In genomic region chr12:23855813-23856212, GRCh38 we compare ENCODE assay signal across 1 cellular context.
A peak's percentile ranks its signal among the peaks of the same experiment; 100 is the strongest.
TF ChIP-seq lines count a peak whose summit lies in the region.

No MANE protein-coding gene starts in this region.

TF ChIP-seq in GM12878, 131 proteins besides CTCF, POLR2A, EP300 and RAD21 (continued from another document):
- TF ChIP-seq RELB (IDR thresholded peaks at IDR 0.05; ENCODE audit: low read depth) (no peak), MEF2B (IDR thresholded peaks at IDR 0.05; ENCODE audit: partially characterized antibody, poor library complexity, severe bottlenecking) (peak; percentile 11), ZNF24 (IDR thresholded peaks at IDR 0.05) (0 out of 2 replicates have a peak, but pooled peaks have one; percentile 9)
TF ChIP-seq in GM12878: peak in this region for 3.
